In genomic region chr3:10594915-10595314, GRCh38 we compare ENCODE assay signal across 9 cellular contexts.
DNase-seq lines count a peak whose midpoint lies in the region; ATAC-seq, FAIRE-seq and TF ChIP-seq lines count a peak whose summit lies in the region.
"Had no signal": no experiment of that assay in that cellular context is flagged by ENCODE, and none has a peak within 500 bp of the region (broad histone marks: within the 10 kb centered on the region; RNA-seq: fewer than 3 reads in every experiment).

No MANE protein-coding gene starts in this region.

- intact Hi-C loops in CD4-positive, alpha-beta memory T cell (cut with micrococcal nuclease): no loop called here
- intact Hi-C loops in activated B cell treated with CpG ODN at 0.5 μM for 24 hours (cut with micrococcal nuclease): no loop called here
- intact Hi-C loops in sciatic nerve (cut with DNase I): no loop called here
- intact Hi-C loops in tibial artery (cut with DNase I; ENCODE audit: low total_unique reads): no loop called here

- H3K27ac ChIP-seq in CD4-positive, alpha-beta memory T cell (ENCODE audit: low read depth, low read length): no peak overlapping the region
- no peak overlapping the region for H3K27ac ChIP-seq in tibial artery

- H3K9me3 ChIP-seq in CD4-positive, alpha-beta memory T cell (ENCODE audit: control insufficient read depth in 1 of 2, low read length in 2 of 2): no peaks in the 10 kb centered on the region
- no peaks in the 10 kb centered on the region for H3K9me3 ChIP-seq in tibial artery

- TF ChIP-seq CTCF in activated B cell treated with CpG ODN at 0.5 μM for 24 hours (IDR thresholded peaks at IDR 0.05): no peak
- no peak for TF ChIP-seq CTCF in fibroblast of pulmonary artery (IDR thresholded peaks at IDR 0.05; ENCODE audit: low read length, missing control alignments)
- no peak for TF ChIP-seq CTCF in tibial artery (IDR thresholded peaks at IDR 0.05)

- peak; percentile 45 for ATAC-seq in activated B cell treated with CpG ODN at 0.5 μM for 24 hours (ENCODE audit: low read depth)
- ATAC-seq in sciatic nerve: peak; percentile 49
- ATAC-seq in HG02885 (IDR thresholded peaks at IDR 0.05; ENCODE audit: poor library complexity, unreplicated experiment): no peak

- CTCF ChIA-PET in CD4-positive, alpha-beta memory T cell (lab: Charles Lee; ENCODE audit: partially characterized antibody): no interaction called here
- CTCF ChIA-PET in activated B cell treated with CpG ODN at 0.5 μM for 24 hours (lab: Charles Lee): no interaction called here

- H3K27ac Mint-ChIP-seq in CD4-positive, alpha-beta memory T cell: no peak overlapping the region
- H3K27ac Mint-ChIP-seq in activated B cell treated with CpG ODN at 0.5 μM for 24 hours: no peak overlapping the region
- H3K27ac Mint-ChIP-seq: stimulated activated naive CD8-positive, alpha-beta T cell treated with anti-CD3 and anti-CD28 coated beads, Interleukin-15, Interleukin-2, amounts not matched to agents 100 ng/mL and 50 ng/mL, for 24 hours had no signal

- no peaks in the 10 kb centered on the region for H3K27me3 ChIP-seq in CD4-positive, alpha-beta memory T cell (ENCODE audit: insufficient read depth, low read length)
- peaks cover 0 to 3% of the 10 kb centered on the region in 2 donors for H3K27me3 ChIP-seq in tibial artery

- H3K27me3 Mint-ChIP-seq in CD4-positive, alpha-beta memory T cell: peaks cover 6 to 17% of the 10 kb centered on the region in 2 donors
- peaks cover 8% of the 10 kb centered on the region for H3K27me3 Mint-ChIP-seq in activated B cell treated with CpG ODN at 0.5 μM for 24 hours

- no peak for FAIRE-seq in HTR-8/SVneo (lab: Jason Lieb, UNC)

- H3K36me3 Mint-ChIP-seq in CD4-positive, alpha-beta memory T cell: no peaks in the 10 kb centered on the region
- no peaks in the 10 kb centered on the region for H3K36me3 Mint-ChIP-seq in activated B cell treated with CpG ODN at 0.5 μM for 24 hours (ENCODE audit: low read depth)

- no peaks in the 10 kb centered on the region for H3K36me3 ChIP-seq in CD4-positive, alpha-beta memory T cell (ENCODE audit: insufficient read depth, low read length)
- H3K36me3 ChIP-seq in tibial artery: no peaks in the 10 kb centered on the region

- H3K4me3 Mint-ChIP-seq in CD4-positive, alpha-beta memory T cell: no peak overlapping the region
- H3K4me3 Mint-ChIP-seq in activated B cell treated with CpG ODN at 0.5 μM for 24 hours: no peak overlapping the region
- H3K4me3 Mint-ChIP-seq: stimulated activated naive CD8-positive, alpha-beta T cell treated with anti-CD3 and anti-CD28 coated beads, Interleukin-15, Interleukin-2, amounts not matched to agents 100 ng/mL and 50 ng/mL, for 24 hours had no signal

- DNase-seq in CD4-positive, alpha-beta memory T cell: peak in 4 of 5 donors; percentile 26 to 38 (median 35)
- DNase-seq in HTR-8/SVneo (ENCODE audit: insufficient read length, low spot score) (peak; percentile 67), activated B cell treated with CpG ODN at 0.5 μM for 24 hours (no peak), fibroblast of pulmonary artery (ENCODE audit: low read depth) (peak; percentile 59), sciatic nerve (ENCODE audit: low spot score) (peak; percentile 61), NCI-H510A (lab: John Stamatoyannopoulos, UW) (no peak), tibial artery (no peak)

- H3K9me3 Mint-ChIP-seq in CD4-positive, alpha-beta memory T cell: peaks cover 0 to 2% (median 0%) of the 10 kb centered on the region in 8 donors
- no peaks in the 10 kb centered on the region for H3K9me3 Mint-ChIP-seq in activated B cell treated with CpG ODN at 0.5 μM for 24 hours
- H3K9me3 Mint-ChIP-seq: stimulated activated naive CD8-positive, alpha-beta T cell treated with anti-CD3 and anti-CD28 coated beads, Interleukin-15, Interleukin-2, amounts not matched to agents 100 ng/mL and 50 ng/mL, for 24 hours had no signal

- no peaks in the 10 kb centered on the region for H3K4me1 ChIP-seq in CD4-positive, alpha-beta memory T cell (ENCODE audit: insufficient read depth, low read length)
- no peaks in the 10 kb centered on the region for H3K4me1 ChIP-seq in tibial artery

- POLR2A ChIA-PET in CD4-positive, alpha-beta memory T cell (lab: Charles Lee; ENCODE audit: partially characterized antibody): interaction anchor here (1.2 kb wide), 1 partner anchor 8 kb away, joined by 4 read pairs; no protein-coding TSS in a partner anchor
- POLR2A ChIA-PET in activated B cell treated with CpG ODN at 0.5 μM for 24 hours (lab: Charles Lee): no interaction called here

- H3K4me1 Mint-ChIP-seq in CD4-positive, alpha-beta memory T cell: no peaks in the 10 kb centered on the region
- H3K4me1 Mint-ChIP-seq in activated B cell treated with CpG ODN at 0.5 μM for 24 hours: no peaks in the 10 kb centered on the region

- no peak overlapping the region for H3K4me3 ChIP-seq in CD4-positive, alpha-beta memory T cell (ENCODE audit: low read length in 2 of 2)
- H3K4me3 ChIP-seq in fibroblast of pulmonary artery (replicated peaks; ENCODE audit: low read depth, low read length): no peak overlapping the region
- H3K4me3 ChIP-seq in tibial artery: no peak overlapping the region

Comparison
In these comparisons a context has a peak if more than half of its experiments do, and no peak if none do; other contexts are left out.
1. DNase-seq: peak in CD4-positive, alpha-beta memory T cell (4 of 5), HTR-8/SVneo (single experiment), fibroblast of pulmonary artery (single experiment) and sciatic nerve (single experiment); none in activated B cell treated with CpG ODN at 0.5 μM for 24 hours (single experiment), NCI-H510A (single experiment) and tibial artery (0 of 2).